Comparison of ENCODE assay signal across 1 cellular context in the genomic region with DNA sequence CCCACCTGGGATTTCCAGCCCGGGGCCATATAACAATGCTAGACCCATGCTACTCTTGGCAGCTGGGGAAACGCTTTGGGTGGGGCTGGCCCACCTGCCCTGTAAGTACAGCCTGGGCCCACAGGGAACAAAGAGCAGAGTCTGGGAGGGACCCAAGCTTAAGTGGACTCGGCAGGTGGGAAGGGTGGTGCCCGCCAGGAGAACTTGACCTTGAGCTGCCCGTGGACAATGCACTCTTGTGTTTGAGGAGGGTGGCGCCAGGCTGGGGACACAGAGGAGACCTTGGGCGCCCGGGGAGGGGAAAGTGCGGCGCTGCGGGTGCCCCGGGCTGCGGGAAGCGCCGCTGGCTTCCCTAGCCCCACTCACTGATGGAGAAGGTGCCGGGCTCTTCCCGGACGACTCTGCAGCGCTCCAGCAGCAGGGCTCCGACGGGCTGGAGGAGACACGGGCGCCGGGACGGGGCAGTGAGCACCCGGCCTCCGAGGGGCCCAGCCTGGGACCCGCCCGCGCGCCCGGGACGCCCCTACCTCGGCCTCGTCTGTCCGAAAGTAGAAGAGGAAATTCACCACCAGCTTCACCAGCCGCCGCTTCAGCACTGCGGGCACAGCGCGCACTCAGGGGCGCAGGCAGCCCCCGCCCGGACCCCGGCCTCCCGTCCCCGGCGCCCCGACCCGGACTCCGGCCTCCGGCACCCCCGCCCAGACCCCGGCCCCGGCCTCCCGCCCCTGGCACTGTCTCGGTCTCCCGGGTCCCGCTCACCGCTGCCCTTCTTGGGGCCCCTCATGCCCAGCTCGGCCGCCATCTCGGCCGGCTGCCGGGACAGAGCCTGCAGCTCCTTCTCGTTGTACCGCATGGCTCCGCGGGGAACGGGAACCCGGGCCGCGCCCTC.
TF ChIP-seq lines count a peak whose summit lies in the region.

No MANE protein-coding gene starts in this region.

TF ChIP-seq in HepG2, 621 proteins besides CTCF, POLR2A, EP300 and RAD21 (continued from another document and continues in another):
- TF ChIP-seq, protein P1, sequence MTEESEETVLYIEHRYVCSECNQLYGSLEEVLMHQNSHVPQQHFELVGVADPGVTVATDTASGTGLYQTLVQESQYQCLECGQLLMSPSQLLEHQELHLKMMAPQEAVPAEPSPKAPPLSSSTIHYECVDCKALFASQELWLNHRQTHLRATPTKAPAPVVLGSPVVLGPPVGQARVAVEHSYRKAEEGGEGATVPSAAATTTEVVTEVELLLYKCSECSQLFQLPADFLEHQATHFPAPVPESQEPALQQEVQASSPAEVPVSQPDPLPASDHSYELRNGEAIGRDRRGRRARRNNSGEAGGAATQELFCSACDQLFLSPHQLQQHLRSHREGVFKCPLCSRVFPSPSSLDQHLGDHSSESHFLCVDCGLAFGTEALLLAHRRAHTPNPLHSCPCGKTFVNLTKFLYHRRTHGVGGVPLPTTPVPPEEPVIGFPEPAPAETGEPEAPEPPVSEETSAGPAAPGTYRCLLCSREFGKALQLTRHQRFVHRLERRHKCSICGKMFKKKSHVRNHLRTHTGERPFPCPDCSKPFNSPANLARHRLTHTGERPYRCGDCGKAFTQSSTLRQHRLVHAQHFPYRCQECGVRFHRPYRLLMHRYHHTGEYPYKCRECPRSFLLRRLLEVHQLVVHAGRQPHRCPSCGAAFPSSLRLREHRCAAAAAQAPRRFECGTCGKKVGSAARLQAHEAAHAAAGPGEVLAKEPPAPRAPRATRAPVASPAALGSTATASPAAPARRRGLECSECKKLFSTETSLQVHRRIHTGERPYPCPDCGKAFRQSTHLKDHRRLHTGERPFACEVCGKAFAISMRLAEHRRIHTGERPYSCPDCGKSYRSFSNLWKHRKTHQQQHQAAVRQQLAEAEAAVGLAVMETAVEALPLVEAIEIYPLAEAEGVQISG (CRISPR knock-in tag; IDR thresholded peaks at IDR 0.05) = peak; percentile 12; the same call in 1 of the 2 replicates
- TF ChIP-seq RARA (CRISPR knock-in tag; IDR thresholded peaks at IDR 0.05) = peak; percentile 86
- no peak for TF ChIP-seq TOE1 (CRISPR knock-in tag; IDR thresholded peaks at IDR 0.05)
- TF ChIP-seq ATF1 (CRISPR knock-in tag; IDR thresholded peaks at IDR 0.05) = no peak
- no peak for TF ChIP-seq ZFP36L2 (CRISPR knock-in tag; IDR thresholded peaks at IDR 0.05)
- TF ChIP-seq ZNF121 (CRISPR knock-in tag; IDR thresholded peaks at IDR 0.05) = no peak
- TF ChIP-seq, protein P2, sequence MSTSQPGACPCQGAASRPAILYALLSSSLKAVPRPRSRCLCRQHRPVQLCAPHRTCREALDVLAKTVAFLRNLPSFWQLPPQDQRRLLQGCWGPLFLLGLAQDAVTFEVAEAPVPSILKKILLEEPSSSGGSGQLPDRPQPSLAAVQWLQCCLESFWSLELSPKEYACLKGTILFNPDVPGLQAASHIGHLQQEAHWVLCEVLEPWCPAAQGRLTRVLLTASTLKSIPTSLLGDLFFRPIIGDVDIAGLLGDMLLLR (CRISPR knock-in tag; IDR thresholded peaks at IDR 0.05) = no peak
- TF ChIP-seq SRSF1 (optimal IDR thresholded peaks at IDR 0.05; ENCODE audit: low read depth, low read length) = no peak
- no peak for TF ChIP-seq ZNF740 (CRISPR knock-in tag; IDR thresholded peaks at IDR 0.05)
- no peak for TF ChIP-seq HNRNPK (IDR thresholded peaks at IDR 0.05; ENCODE audit: low read depth, low read length, poor library complexity, severe bottlenecking)
- TF ChIP-seq GLI4 (CRISPR knock-in tag; IDR thresholded peaks at IDR 0.05; ENCODE audit: borderline replicate concordance) = no peak
- no peak for TF ChIP-seq TIGD3 (CRISPR knock-in tag; IDR thresholded peaks at IDR 0.05; ENCODE audit: borderline replicate concordance)
- TF ChIP-seq NFRKB (IDR thresholded peaks at IDR 0.05) = no peak
- TF ChIP-seq ZSCAN21 (CRISPR knock-in tag; IDR thresholded peaks at IDR 0.05; ENCODE audit: borderline replicate concordance) = 0 out of 2 replicates have a peak, but pooled peaks have one; percentile 41
- TF ChIP-seq SNAPC2 (CRISPR knock-in tag; IDR thresholded peaks at IDR 0.05) = no peak
- no peak for TF ChIP-seq ZNF263 (CRISPR knock-in tag; IDR thresholded peaks at IDR 0.05)
- TF ChIP-seq ZNF432 (CRISPR knock-in tag; IDR thresholded peaks at IDR 0.05; ENCODE audit: borderline replicate concordance) = no peak
- TF ChIP-seq MXD4 (CRISPR knock-in tag; IDR thresholded peaks at IDR 0.05) = no peak
- no peak for TF ChIP-seq ZNF7 (CRISPR knock-in tag; IDR thresholded peaks at IDR 0.05)
- TF ChIP-seq, protein P3, sequence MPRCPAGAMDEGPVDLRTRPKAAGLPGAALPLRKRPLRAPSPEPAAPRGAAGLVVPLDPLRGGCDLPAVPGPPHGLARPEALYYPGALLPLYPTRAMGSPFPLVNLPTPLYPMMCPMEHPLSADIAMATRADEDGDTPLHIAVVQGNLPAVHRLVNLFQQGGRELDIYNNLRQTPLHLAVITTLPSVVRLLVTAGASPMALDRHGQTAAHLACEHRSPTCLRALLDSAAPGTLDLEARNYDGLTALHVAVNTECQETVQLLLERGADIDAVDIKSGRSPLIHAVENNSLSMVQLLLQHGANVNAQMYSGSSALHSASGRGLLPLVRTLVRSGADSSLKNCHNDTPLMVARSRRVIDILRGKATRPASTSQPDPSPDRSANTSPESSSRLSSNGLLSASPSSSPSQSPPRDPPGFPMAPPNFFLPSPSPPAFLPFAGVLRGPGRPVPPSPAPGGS (CRISPR knock-in tag; IDR thresholded peaks at IDR 0.05) = no peak
- no peak for TF ChIP-seq SUZ12 (IDR thresholded peaks at IDR 0.05; ENCODE audit: low read depth, low read length)
- TF ChIP-seq ATF4 (CRISPR knock-in tag; IDR thresholded peaks at IDR 0.05) = no peak
- TF ChIP-seq ZNF33A (CRISPR knock-in tag; IDR thresholded peaks at IDR 0.05; ENCODE audit: borderline replicate concordance) = no peak
- TF ChIP-seq E2F2 (CRISPR knock-in tag; IDR thresholded peaks at IDR 0.05; ENCODE audit: borderline replicate concordance) = no peak
- no peak for TF ChIP-seq ZFP62 (CRISPR knock-in tag; IDR thresholded peaks at IDR 0.05)
- TF ChIP-seq, protein P4, sequence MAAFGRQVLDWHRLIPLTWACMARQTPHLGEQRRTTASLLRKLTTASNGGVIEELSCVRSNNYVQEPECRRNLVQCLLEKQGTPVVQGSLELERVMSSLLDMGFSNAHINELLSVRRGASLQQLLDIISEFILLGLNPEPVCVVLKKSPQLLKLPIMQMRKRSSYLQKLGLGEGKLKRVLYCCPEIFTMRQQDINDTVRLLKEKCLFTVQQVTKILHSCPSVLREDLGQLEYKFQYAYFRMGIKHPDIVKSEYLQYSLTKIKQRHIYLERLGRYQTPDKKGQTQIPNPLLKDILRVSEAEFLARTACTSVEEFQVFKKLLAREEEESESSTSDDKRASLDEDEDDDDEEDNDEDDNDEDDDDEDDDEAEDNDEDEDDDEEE (CRISPR knock-in tag; IDR thresholded peaks at IDR 0.05) = no peak
- TF ChIP-seq, protein P5, sequence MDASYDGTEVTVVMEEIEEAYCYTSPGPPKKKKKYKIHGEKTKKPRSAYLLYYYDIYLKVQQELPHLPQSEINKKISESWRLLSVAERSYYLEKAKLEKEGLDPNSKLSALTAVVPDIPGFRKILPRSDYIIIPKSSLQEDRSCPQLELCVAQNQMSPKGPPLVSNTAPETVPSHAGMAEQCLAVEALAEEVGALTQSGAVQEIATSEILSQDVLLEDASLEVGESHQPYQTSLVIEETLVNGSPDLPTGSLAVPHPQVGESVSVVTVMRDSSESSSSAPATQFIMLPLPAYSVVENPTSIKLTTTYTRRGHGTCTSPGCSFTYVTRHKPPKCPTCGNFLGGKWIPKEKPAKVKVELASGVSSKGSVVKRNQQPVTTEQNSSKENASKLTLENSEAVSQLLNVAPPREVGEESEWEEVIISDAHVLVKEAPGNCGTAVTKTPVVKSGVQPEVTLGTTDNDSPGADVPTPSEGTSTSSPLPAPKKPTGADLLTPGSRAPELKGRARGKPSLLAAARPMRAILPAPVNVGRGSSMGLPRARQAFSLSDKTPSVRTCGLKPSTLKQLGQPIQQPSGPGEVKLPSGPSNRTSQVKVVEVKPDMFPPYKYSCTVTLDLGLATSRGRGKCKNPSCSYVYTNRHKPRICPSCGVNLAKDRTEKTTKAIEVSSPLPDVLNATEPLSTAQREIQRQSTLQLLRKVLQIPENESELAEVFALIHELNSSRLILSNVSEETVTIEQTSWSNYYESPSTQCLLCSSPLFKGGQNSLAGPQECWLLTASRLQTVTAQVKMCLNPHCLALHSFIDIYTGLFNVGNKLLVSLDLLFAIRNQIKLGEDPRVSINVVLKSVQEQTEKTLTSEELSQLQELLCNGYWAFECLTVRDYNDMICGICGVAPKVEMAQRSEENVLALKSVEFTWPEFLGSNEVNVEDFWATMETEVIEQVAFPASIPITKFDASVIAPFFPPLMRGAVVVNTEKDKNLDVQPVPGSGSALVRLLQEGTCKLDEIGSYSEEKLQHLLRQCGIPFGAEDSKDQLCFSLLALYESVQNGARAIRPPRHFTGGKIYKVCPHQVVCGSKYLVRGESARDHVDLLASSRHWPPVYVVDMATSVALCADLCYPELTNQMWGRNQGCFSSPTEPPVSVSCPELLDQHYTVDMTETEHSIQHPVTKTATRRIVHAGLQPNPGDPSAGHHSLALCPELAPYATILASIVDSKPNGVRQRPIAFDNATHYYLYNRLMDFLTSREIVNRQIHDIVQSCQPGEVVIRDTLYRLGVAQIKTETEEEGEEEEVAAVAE (CRISPR knock-in tag; IDR thresholded peaks at IDR 0.05; ENCODE audit: borderline replicate concordance) = no peak
- TF ChIP-seq ZNF468 (CRISPR knock-in tag; IDR thresholded peaks at IDR 0.05) = no peak
- no peak for TF ChIP-seq KLF15 (CRISPR knock-in tag; IDR thresholded peaks at IDR 0.05; ENCODE audit: borderline replicate concordance)
- 0 out of 2 replicates have a peak, but pooled peaks have one; percentile 23 for TF ChIP-seq ZNF280D (CRISPR knock-in tag; IDR thresholded peaks at IDR 0.05)
- no peak for TF ChIP-seq FOXK1 (CRISPR knock-in tag; IDR thresholded peaks at IDR 0.05; ENCODE audit: borderline replicate concordance, low read depth)
- TF ChIP-seq ZFP1 (CRISPR knock-in tag; IDR thresholded peaks at IDR 0.05) = no peak
- TF ChIP-seq ZNF234 (CRISPR knock-in tag; conservative IDR thresholded peaks at IDR 0.05) = no peak
- TF ChIP-seq TARDBP (CRISPR knock-in tag; IDR thresholded peaks at IDR 0.05) = peak; percentile 31; the same call in 1 of the 2 replicates
- no peak for TF ChIP-seq NFATC3 (CRISPR knock-in tag; IDR thresholded peaks at IDR 0.05)
- no peak for TF ChIP-seq SYNCRIP (IDR thresholded peaks at IDR 0.05; ENCODE audit: insufficient read depth, low read depth, low read length)
- 0 out of 2 replicates have a peak, but pooled peaks have one; percentile 35 for TF ChIP-seq ZNF205 (CRISPR knock-in tag; IDR thresholded peaks at IDR 0.05)
- TF ChIP-seq ZBTB3 (CRISPR knock-in tag; IDR thresholded peaks at IDR 0.05; ENCODE audit: borderline replicate concordance, low read depth) = 0 out of 2 replicates have a peak, but pooled peaks have one; percentile 5
